In genomic region chr9:92680166-92681119, GRCh38 we compare ENCODE assay signal across 2 cellular contexts.
TF ChIP-seq lines count a peak whose summit lies in the region.

No MANE protein-coding gene starts in this region.

TF ChIP-seq in A549, 52 proteins besides CTCF, POLR2A, EP300 and RAD21:
- TF ChIP-seq ZC3H11A (IDR thresholded peaks at IDR 0.05) (no peak), HMGXB4 (CRISPR knock-in tag; IDR thresholded peaks at IDR 0.05; ENCODE audit: borderline replicate concordance) (no peak), CHD4 (IDR thresholded peaks at IDR 0.05; ENCODE audit: borderline replicate concordance) (no peak), RNF2 (IDR thresholded peaks at IDR 0.05; ENCODE audit: borderline replicate concordance, low read depth) (no peak), NFE2L2 (conservative IDR thresholded peaks at IDR 0.05; ENCODE audit: low read length) (no peak)

TF ChIP-seq in IMR-90, 13 proteins besides CTCF, POLR2A, EP300 and RAD21:
- TF ChIP-seq RFX5 (IDR thresholded peaks at IDR 0.05; ENCODE audit: low read depth, low read length) (no peak), ELK1 (IDR thresholded peaks at IDR 0.05; ENCODE audit: borderline replicate concordance, low read depth, low read length) (no peak), USF2 (IDR thresholded peaks at IDR 0.05; ENCODE audit: low read depth, low read length) (no peak), CEBPB (IDR thresholded peaks at IDR 0.05; ENCODE audit: low read depth, low read length) (peak; percentile 33; the same call in 1 of the 2 replicates)
TF ChIP-seq in IMR-90: peak in this region for 1.
